ENCODE assay signal across 8 cellular contexts in the genomic region with DNA sequence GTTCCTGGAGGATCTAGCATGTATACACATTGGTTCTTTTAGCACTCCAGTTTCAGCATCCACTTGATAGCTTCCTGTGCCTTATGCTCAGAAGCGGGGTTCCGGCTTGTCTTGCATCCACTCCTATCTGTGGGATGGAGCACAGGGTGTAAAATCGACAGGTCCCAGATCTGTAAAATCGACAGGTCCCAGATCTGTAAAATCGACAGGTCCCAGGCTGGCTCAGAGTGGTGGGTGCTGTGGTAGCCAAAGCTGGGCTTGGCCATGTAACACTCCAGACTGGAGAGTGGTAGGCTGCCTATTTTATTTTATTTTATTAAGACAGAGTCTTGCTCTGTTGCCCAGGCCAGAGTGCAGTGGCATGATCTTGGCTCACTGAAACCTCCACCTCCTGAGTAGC. TPM values are rescaled to one million over a fixed set of nuclear protein-coding genes. Genes with fewer than 3 reads are reported as not detected.
"Had no signal": no experiment of that assay in that cellular context is flagged by ENCODE, and none has a peak within 500 bp of the region (broad histone marks: within the 10 kb centered on the region; RNA-seq: fewer than 3 reads in every experiment).

No MANE protein-coding gene starts in this region.

- DNase-seq: H7, HCEC 1CT, HFFc6, IMR-90, KG1 had no signal

- H3K4me3 ChIP-seq: GM23338, K562 had no signal

RNA-seq across cellular contexts. Expression of a gene that starts 30.3 kb away (rescaled TPM):
- total RNA-seq: HT-29 had no signal
